In genomic region chr2:10180271-10180670, GRCh38 we compare ENCODE assay signal across 17 cellular contexts. TPM values are rescaled to one million over a fixed set of nuclear protein-coding genes. Genes with fewer than 3 reads are reported as not detected.
DNase-seq lines count a peak whose midpoint lies in the region; TF ChIP-seq lines count a peak whose summit lies in the region.
"Had no signal": no experiment of that assay in that cellular context is flagged by ENCODE, and none has a peak within 500 bp of the region (broad histone marks: within the 10 kb centered on the region; RNA-seq: fewer than 3 reads in every experiment).

No MANE protein-coding gene starts in this region.

- H3K4me3 ChIP-seq in H7 (ENCODE audit: insufficient read depth, low read depth, low read length) (no peak overlapping the region), endodermal cell (ENCODE audit: low read length) (no peak overlapping the region), spleen (no peak overlapping the region)
- H3K4me3 ChIP-seq: BLaER1 treated with 17β-estradiol and CSF1 and Interleukin-3, amounts not matched to agents 10 nM and 100 nM; GM12878; HAP-1 had no signal

- POLR2A ChIA-PET in activated CD4-positive, alpha-beta memory T cell treated with anti-CD3 and anti-CD28 coated beads for 36 hours (lab: Charles Lee): no interaction called here

- CTCF ChIA-PET in activated CD4-positive, alpha-beta memory T cell treated with anti-CD3 and anti-CD28 coated beads for 36 hours (lab: Charles Lee): interaction anchor here (0.9 kb wide), 1 partner anchor 186 kb away, joined by 3 read pairs; no protein-coding TSS in a partner anchor

- no peaks in the 10 kb centered on the region for H3K4me1 ChIP-seq in endodermal cell (ENCODE audit: control insufficient read depth, insufficient read depth, low read length)
- no peaks in the 10 kb centered on the region for H3K4me1 ChIP-seq in spleen
- H3K4me1 ChIP-seq: HAP-1 had no signal

- H3K4me3 Mint-ChIP-seq in endodermal cell: no peak overlapping the region
- H3K4me3 Mint-ChIP-seq in activated CD4-positive, alpha-beta memory T cell treated with anti-CD3 and anti-CD28 coated beads for 36 hours: no peak overlapping the region
- H3K4me3 Mint-ChIP-seq: B cell; CD8-positive, alpha-beta T cell had no signal

- H3K36me3 ChIP-seq in H7 (replicated peaks; ENCODE audit: control insufficient read depth, insufficient read depth, low read length) (no peaks in the 10 kb centered on the region), endodermal cell (ENCODE audit: control insufficient read depth, insufficient read depth, low read length) (no peaks in the 10 kb centered on the region), spleen (peaks cover 0 to 18% (median 0%) of the 10 kb centered on the region in 6 donors)
- H3K36me3 ChIP-seq: HAP-1 had no signal

- H3K9me3 Mint-ChIP-seq in endodermal cell: peaks cover 3% of the 10 kb centered on the region
- H3K9me3 Mint-ChIP-seq in activated CD4-positive, alpha-beta memory T cell treated with anti-CD3 and anti-CD28 coated beads for 36 hours: peaks cover 7% of the 10 kb centered on the region

- peaks cover 4% of the 10 kb centered on the region for H3K36me3 Mint-ChIP-seq in endodermal cell (ENCODE audit: low read depth)
- peaks cover 8% of the 10 kb centered on the region for H3K36me3 Mint-ChIP-seq in activated CD4-positive, alpha-beta memory T cell treated with anti-CD3 and anti-CD28 coated beads for 36 hours
- H3K36me3 Mint-ChIP-seq: CD8-positive, alpha-beta T cell had no signal

- H3K27ac Mint-ChIP-seq in endodermal cell: no peak overlapping the region
- no peak overlapping the region for H3K27ac Mint-ChIP-seq in activated CD4-positive, alpha-beta memory T cell treated with anti-CD3 and anti-CD28 coated beads for 36 hours
- H3K27ac Mint-ChIP-seq: B cell; CD8-positive, alpha-beta T cell had no signal

- TF ChIP-seq CTCF in endodermal cell (conservative IDR thresholded peaks at IDR 0.05) (no peak), spleen (IDR thresholded peaks at IDR 0.05 in 8 of 11, conservative IDR thresholded peaks at IDR 0.05 in 3 of 11) (no peak)

- no peak for TF ChIP-seq POLR2A in spleen (IDR thresholded peaks at IDR 0.05)

- DNase-seq in H7 (peak; percentile 11), NCI-H446 treated with DMSO at 0.1 percent for 48 hours (lab: John Stamatoyannopoulos, UW) (peak; percentile 73), endodermal cell (no peak), spleen (peak; percentile 30), DMS153 treated with DMSO at 0.1 percent for 48 hours (lab: John Stamatoyannopoulos, UW; ENCODE audit: unreplicated experiment) (no peak), ureter (ENCODE audit: low spot score) (no peak)
- DNase-seq in activated CD4-positive, alpha-beta memory T cell treated with anti-CD3 and anti-CD28 coated beads for 36 hours: no peak
- DNase-seq: Calu3; CD8-positive, alpha-beta T cell; DMS153; DMS79 treated with DMSO at 0.1 percent for 48 hours; EL had no signal

- H3K9me3 ChIP-seq in endodermal cell (ENCODE audit: control insufficient read depth, low read length): no peaks in the 10 kb centered on the region
- peaks cover 0 to 5% (median 0%) of the 10 kb centered on the region in 8 donors for H3K9me3 ChIP-seq in spleen
- H3K9me3 ChIP-seq: HAP-1 had no signal

- no peaks in the 10 kb centered on the region for H3K27me3 Mint-ChIP-seq in endodermal cell (ENCODE audit: insufficient read depth)
- H3K27me3 Mint-ChIP-seq in activated CD4-positive, alpha-beta memory T cell treated with anti-CD3 and anti-CD28 coated beads for 36 hours: no peaks in the 10 kb centered on the region
- H3K27me3 Mint-ChIP-seq: B cell had no signal

- H3K4me1 Mint-ChIP-seq in endodermal cell: no peaks in the 10 kb centered on the region
- H3K4me1 Mint-ChIP-seq in activated CD4-positive, alpha-beta memory T cell treated with anti-CD3 and anti-CD28 coated beads for 36 hours (ENCODE audit: low read depth): no peaks in the 10 kb centered on the region
- H3K4me1 Mint-ChIP-seq: B cell had no signal

- peak overlapping the region; percentile 83 for H3K27ac ChIP-seq in endodermal cell (ENCODE audit: low read depth, low read length)
- H3K27ac ChIP-seq in spleen: no peak overlapping the region
- H3K27ac ChIP-seq: BLaER1 treated with 17β-estradiol and CSF1 and Interleukin-3, amounts not matched to agents 10 nM and 100 nM; HL-60 had no signal

- no peaks in the 10 kb centered on the region for H3K27me3 ChIP-seq in H7 (ENCODE audit: control insufficient read depth, insufficient read depth, low read length)
- no peaks in the 10 kb centered on the region for H3K27me3 ChIP-seq in endodermal cell (ENCODE audit: control insufficient read depth, insufficient read depth, low read length, poor library complexity, severe bottlenecking)
- no peaks in the 10 kb centered on the region for H3K27me3 ChIP-seq in spleen (replicated peaks in 1 of 7)
- H3K27me3 ChIP-seq: BLaER1 treated with 17β-estradiol and CSF1 and Interleukin-3, amounts not matched to agents 10 nM and 100 nM had no signal

- H3K9ac ChIP-seq in endodermal cell (ENCODE audit: extremely low read depth, low read length, poor library complexity, severe bottlenecking): no peak overlapping the region
- H3K9ac ChIP-seq: BLaER1 treated with 17β-estradiol and CSF1 and Interleukin-3, amounts not matched to agents 10 nM and 100 nM had no signal

- WGBS in endodermal cell (ENCODE audit: insufficient coverage in 1 of 2, insufficient read length in 1 of 2), 2 experiments: 87 to 88% methylated on average over 6 of the region's 6 CpGs
- WGBS in spleen, 5 donors: 90 to 94% (median 91%) methylated on average over 6 of the region's 6 CpGs

- intact Hi-C loops in spleen (cut with DNase I; ENCODE audit: low total_unique reads): no loop called here
- intact Hi-C loops in activated CD4-positive, alpha-beta memory T cell treated with anti-CD3 and anti-CD28 coated beads for 36 hours (cut with micrococcal nuclease): no loop called here

RNA-seq across cellular contexts. Expression of gene RRM2, which starts 57.7 kb away (rescaled TPM):
- 56.7 and 71.9 TPM in 2 replicates for total RNA-seq in H7 (2014; rRNA removed; shearing (Covaris generic))
- total RNA-seq in endodermal cell (100 to 1,000 TPM; 142 to 157 TPM), spleen (10 to 100 TPM in 5 of 7 donors, 1 to 10 TPM in 2; 6.3 to 39.2 (median 14.3) TPM), ureter (2.2 TPM)
- polyA plus RNA-seq in endodermal cell (2013, experiment 1 of 2): 152 TPM
- 130 TPM for polyA plus RNA-seq in endodermal cell (2013, experiment 2 of 2)
- polyA plus RNA-seq in spleen: 10 to 100 TPM in 2 of 3 donors, 1 to 10 TPM in 1; 2.3 to 15.6 (median 12.4) TPM
- 100 to 1,000 TPM; 523 to 528 TPM for total RNA-seq in activated CD4-positive, alpha-beta memory T cell treated with anti-CD3 and anti-CD28 coated beads for 36 hours

Comparison
In these comparisons a context has a peak if more than half of its experiments do, and no peak if none do; other contexts are left out.
1. DNase-seq: peak in H7 (single experiment), NCI-H446 treated with DMSO at 0.1 percent for 48 hours (single experiment) and spleen (single experiment); none in endodermal cell (single experiment), DMS153 treated with DMSO at 0.1 percent for 48 hours (single experiment), ureter (single experiment) and activated CD4-positive, alpha-beta memory T cell treated with anti-CD3 and anti-CD28 coated beads for 36 hours (single experiment).